Comparison of ENCODE assay signal across 8 cellular contexts in genomic region chr4:115113382-115114106, GRCh38. TPM values are rescaled to one million over a fixed set of nuclear protein-coding genes. Genes with fewer than 3 reads are reported as not detected.
DNase-seq lines count a peak whose midpoint lies in the region; ATAC-seq and TF ChIP-seq lines count a peak whose summit lies in the region.
"Had no signal": no experiment of that assay in that cellular context is flagged by ENCODE, and none has a peak within 500 bp of the region (broad histone marks: within the 10 kb centered on the region; RNA-seq: fewer than 3 reads in every experiment).

TSS of gene NDST4 (minus strand) at chr4:115113620. CDS start at chr4:115077036, 36,584 bp downstream.

- peaks cover 3% of the 10 kb centered on the region for H3K27me3 Mint-ChIP-seq in glutamatergic neuron (ENCODE audit: unreplicated experiment)
- H3K27me3 Mint-ChIP-seq in activated T-helper 17 cell treated with anti-CD3 and anti-CD28 coated beads, Interleukin-2, amount 50 U/mL, for 72 hours = no peaks in the 10 kb centered on the region

- TF ChIP-seq CTCF in LNCaP clone FGC (IDR thresholded peaks at IDR 0.05; ENCODE audit: control insufficient read depth, extremely low read depth, insufficient read depth) (no peak), glutamatergic neuron (IDR thresholded peaks at IDR 0.05; ENCODE audit: partially characterized antibody, unreplicated experiment) (no peak), suprapubic skin (IDR thresholded peaks at IDR 0.05) (no peak), GM10248 (IDR thresholded peaks at IDR 0.05; ENCODE audit: control extremely low read depth, extremely low read depth, low read depth, missing control alignments) (no peak)

- no peak within 1 kb of the TSS for H3K27ac ChIP-seq in suprapubic skin

- H3K27ac Mint-ChIP-seq in glutamatergic neuron (ENCODE audit: unreplicated experiment) = peak within 1 kb of the TSS; percentile 92
- H3K27ac Mint-ChIP-seq in activated T-helper 17 cell treated with anti-CD3 and anti-CD28 coated beads, Interleukin-2, amount 50 U/mL, for 72 hours = no peak within 1 kb of the TSS

- H3K4me1 ChIP-seq in suprapubic skin = peaks cover 5% of the 10 kb centered on the region

- WGBS in suprapubic skin = 31% methylated on average over 13 of the region's 13 CpGs

- H3K27me3 ChIP-seq in suprapubic skin = no peaks in the 10 kb centered on the region

- no peak for TF ChIP-seq POLR2A in suprapubic skin (IDR thresholded peaks at IDR 0.05)

- ATAC-seq in activated T-helper 17 cell treated with anti-CD3 and anti-CD28 coated beads, Interleukin-2, amount 50 U/mL, for 72 hours (replicated peaks) = no peak

- H3K4me3 Mint-ChIP-seq in glutamatergic neuron (ENCODE audit: unreplicated experiment) = peak within 1 kb of the TSS; percentile 86
- H3K4me3 Mint-ChIP-seq in activated T-helper 17 cell treated with anti-CD3 and anti-CD28 coated beads, Interleukin-2, amount 50 U/mL, for 72 hours = no peak within 1 kb of the TSS

- TF ChIP-seq EP300 in suprapubic skin (IDR thresholded peaks at IDR 0.05) = no peak

- peaks cover 35% of the 10 kb centered on the region for H3K4me1 Mint-ChIP-seq in glutamatergic neuron (ENCODE audit: low read depth, unreplicated experiment)
- no peaks in the 10 kb centered on the region for H3K4me1 Mint-ChIP-seq in activated T-helper 17 cell treated with anti-CD3 and anti-CD28 coated beads, Interleukin-2, amount 50 U/mL, for 72 hours

- DNase-seq in LNCaP clone FGC (ENCODE audit: low read depth) = peak; percentile 38
- peak; percentile 93 for DNase-seq in SHP77 treated with DMSO at 0.1 percent for 48 hours (lab: John Stamatoyannopoulos, UW)
- peak; percentile 29 for DNase-seq in glutamatergic neuron
- DNase-seq in suprapubic skin (ENCODE audit: low spot score in 2 of 2) = no peak
- DNase-seq in GM10248 (ENCODE audit: extremely low spot score) = no peak
- no peak for DNase-seq in NOMO-1 treated with DMSO at 0.1 percent for 48 hours (lab: John Stamatoyannopoulos, UW; ENCODE audit: unreplicated experiment)
- DNase-seq: dermis blood vessel endothelial cell had no signal

- no peaks in the 10 kb centered on the region for H3K9me3 ChIP-seq in suprapubic skin

- H3K4me3 ChIP-seq in LNCaP clone FGC (ENCODE audit: low read depth, low read length) (0 out of 2 replicates have a peak within 1 kb of the TSS, but pooled peaks have one; percentile 12), suprapubic skin (peak within 1 kb of the TSS; percentile 17)

- H3K36me3 Mint-ChIP-seq in glutamatergic neuron (ENCODE audit: unreplicated experiment) = no peaks in the 10 kb centered on the region
- H3K36me3 Mint-ChIP-seq in activated T-helper 17 cell treated with anti-CD3 and anti-CD28 coated beads, Interleukin-2, amount 50 U/mL, for 72 hours (ENCODE audit: low read depth) = no peaks in the 10 kb centered on the region

- H3K9me3 Mint-ChIP-seq in glutamatergic neuron (ENCODE audit: unreplicated experiment) = no peaks in the 10 kb centered on the region
- no peaks in the 10 kb centered on the region for H3K9me3 Mint-ChIP-seq in activated T-helper 17 cell treated with anti-CD3 and anti-CD28 coated beads, Interleukin-2, amount 50 U/mL, for 72 hours

- POLR2A ChIA-PET in GM10248 (lab: Yijun Ruan, JAX) = no interaction called here

- CTCF ChIA-PET in GM10248 (lab: Yijun Ruan, JAX) = interaction anchor here (1.0 to 2.2 kb wide), 5 partner anchors 9 to 18 kb away, joined by 3 to 7 read pairs (median 3); no protein-coding TSS in a partner anchor

- H3K36me3 ChIP-seq in suprapubic skin = no peaks in the 10 kb centered on the region

RNA-seq across cellular contexts. Expression of gene NDST4, which starts in this region (rescaled TPM):
- total RNA-seq in glutamatergic neuron (ENCODE audit: unreplicated experiment) (5.6 TPM), suprapubic skin (not detected)
- total RNA-seq in activated T-helper 17 cell treated with anti-CD3 and anti-CD28 coated beads, Interleukin-2, amount 50 U/mL, for 72 hours = not detected
- total RNA-seq: dermis blood vessel endothelial cell had no signal

Comparison
In these comparisons a context has a peak if more than half of its experiments do, and no peak if none do; other contexts are left out.
1. DNase-seq: peak in LNCaP clone FGC (single experiment), SHP77 treated with DMSO at 0.1 percent for 48 hours (single experiment) and glutamatergic neuron (single experiment); none in suprapubic skin (0 of 2), GM10248 (single experiment) and NOMO-1 treated with DMSO at 0.1 percent for 48 hours (single experiment).